ENCODE assay signal across 1 cellular context in genomic region chr7:107024906-107025305, GRCh38.
TF ChIP-seq lines count a peak whose summit lies in the region.

No MANE protein-coding gene starts in this region.

TF ChIP-seq in K562, 482 proteins besides CTCF, POLR2A, EP300 and RAD21 (continued from another document):
- TF ChIP-seq UBTF (IDR thresholded peaks at IDR 0.05; ENCODE audit: borderline replicate concordance in 1 of 2, low read depth in 2 of 2, low read length in 2 of 2), result no peak
- TF ChIP-seq RBM22 (IDR thresholded peaks at IDR 0.05; ENCODE audit: low read depth, low read length, poor library complexity, severe bottlenecking), result no peak
- TF ChIP-seq ELK3 (CRISPR knock-in tag; IDR thresholded peaks at IDR 0.05), result no peak
- 0 out of 2 replicates have a peak, but pooled peaks have one; percentile 1 for TF ChIP-seq NFE2 (IDR thresholded peaks at IDR 0.05; ENCODE audit: low read depth)
- no peak for TF ChIP-seq TEAD1 (CRISPR knock-in tag; IDR thresholded peaks at IDR 0.05)
- TF ChIP-seq, protein P1, sequence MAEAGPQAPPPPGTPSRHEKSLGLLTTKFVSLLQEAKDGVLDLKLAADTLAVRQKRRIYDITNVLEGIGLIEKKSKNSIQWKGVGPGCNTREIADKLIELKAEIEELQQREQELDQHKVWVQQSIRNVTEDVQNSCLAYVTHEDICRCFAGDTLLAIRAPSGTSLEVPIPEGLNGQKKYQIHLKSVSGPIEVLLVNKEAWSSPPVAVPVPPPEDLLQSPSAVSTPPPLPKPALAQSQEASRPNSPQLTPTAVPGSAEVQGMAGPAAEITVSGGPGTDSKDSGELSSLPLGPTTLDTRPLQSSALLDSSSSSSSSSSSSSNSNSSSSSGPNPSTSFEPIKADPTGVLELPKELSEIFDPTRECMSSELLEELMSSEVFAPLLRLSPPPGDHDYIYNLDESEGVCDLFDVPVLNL (CRISPR knock-in tag; IDR thresholded peaks at IDR 0.05; ENCODE audit: low read depth), result no peak
- TF ChIP-seq U2AF2 (optimal IDR thresholded peaks at IDR 0.05; ENCODE audit: low read depth, low read length), result no peak
- no peak for TF ChIP-seq ETV5 (CRISPR knock-in tag; IDR thresholded peaks at IDR 0.05; ENCODE audit: low read depth)
- no peak for TF ChIP-seq FOS (IDR thresholded peaks at IDR 0.05; ENCODE audit: extremely low read depth, insufficient read length)
- no peak for TF ChIP-seq STAT5A (IDR thresholded peaks at IDR 0.05; ENCODE audit: borderline replicate concordance, low read length)
- TF ChIP-seq, protein P2, sequence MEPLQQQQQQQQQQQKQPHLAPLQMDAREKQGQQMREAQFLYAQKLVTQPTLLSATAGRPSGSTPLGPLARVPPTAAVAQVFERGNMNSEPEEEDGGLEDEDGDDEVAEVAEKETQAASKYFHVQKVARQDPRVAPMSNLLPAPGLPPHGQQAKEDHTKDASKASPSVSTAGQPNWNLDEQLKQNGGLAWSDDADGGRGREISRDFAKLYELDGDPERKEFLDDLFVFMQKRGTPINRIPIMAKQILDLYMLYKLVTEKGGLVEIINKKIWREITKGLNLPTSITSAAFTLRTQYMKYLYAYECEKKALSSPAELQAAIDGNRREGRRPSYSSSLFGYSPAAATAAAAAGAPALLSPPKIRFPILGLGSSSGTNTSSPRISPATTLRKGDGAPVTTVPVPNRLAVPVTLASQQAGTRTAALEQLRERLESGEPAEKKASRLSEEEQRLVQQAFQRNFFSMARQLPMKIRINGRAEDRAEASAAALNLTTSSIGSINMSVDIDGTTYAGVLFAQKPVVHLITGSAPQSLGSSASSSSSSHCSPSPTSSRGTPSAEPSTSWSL (CRISPR knock-in tag; IDR thresholded peaks at IDR 0.05; ENCODE audit: borderline replicate concordance), result no peak
- no peak for TF ChIP-seq ZNF740 (CRISPR knock-in tag; IDR thresholded peaks at IDR 0.05)
- TF ChIP-seq ZNF740 (tag; IDR thresholded peaks at IDR 0.05), result peak in 1 of 2 experiments; percentile 24; a peak in 1 of 4 replicates
- no peak for TF ChIP-seq BRD4 (IDR thresholded peaks at IDR 0.05)
- TF ChIP-seq DDX20 (tag; IDR thresholded peaks at IDR 0.05; ENCODE audit: low read depth), result no peak
- TF ChIP-seq CREB5 (CRISPR knock-in tag; IDR thresholded peaks at IDR 0.05), result no peak
- 0 out of 2 replicates have a peak, but pooled peaks have one; percentile 24 for TF ChIP-seq GATA2 (CRISPR knock-in tag; IDR thresholded peaks at IDR 0.05)
- TF ChIP-seq TAF7 (tag; IDR thresholded peaks at IDR 0.05), result no peak
- TF ChIP-seq MEF2D (tag; conservative IDR thresholded peaks at IDR 0.05; ENCODE audit: low read depth), result 0 out of 2 replicates have a peak, but pooled peaks have one; percentile 17
- TF ChIP-seq POLR3A (IDR thresholded peaks at IDR 0.05; ENCODE audit: borderline replicate concordance, extremely low read depth, insufficient read depth, insufficient read length), result no peak
- no peak for TF ChIP-seq FOXJ3 (CRISPR knock-in tag; IDR thresholded peaks at IDR 0.05)
- TF ChIP-seq, protein P3, sequence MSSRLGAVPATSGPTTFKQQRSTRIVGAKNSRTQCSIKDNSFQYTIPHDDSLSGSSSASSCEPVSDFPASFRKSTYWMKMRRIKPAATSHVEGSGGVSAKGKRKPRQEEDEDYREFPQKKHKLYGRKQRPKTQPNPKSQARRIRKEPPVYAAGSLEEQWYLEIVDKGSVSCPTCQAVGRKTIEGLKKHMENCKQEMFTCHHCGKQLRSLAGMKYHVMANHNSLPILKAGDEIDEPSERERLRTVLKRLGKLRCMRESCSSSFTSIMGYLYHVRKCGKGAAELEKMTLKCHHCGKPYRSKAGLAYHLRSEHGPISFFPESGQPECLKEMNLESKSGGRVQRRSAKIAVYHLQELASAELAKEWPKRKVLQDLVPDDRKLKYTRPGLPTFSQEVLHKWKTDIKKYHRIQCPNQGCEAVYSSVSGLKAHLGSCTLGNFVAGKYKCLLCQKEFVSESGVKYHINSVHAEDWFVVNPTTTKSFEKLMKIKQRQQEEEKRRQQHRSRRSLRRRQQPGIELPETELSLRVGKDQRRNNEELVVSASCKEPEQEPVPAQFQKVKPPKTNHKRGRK (tag; IDR thresholded peaks at IDR 0.05), result peak; percentile 80
- TF ChIP-seq ZNF780A (CRISPR knock-in tag; IDR thresholded peaks at IDR 0.05), result no peak
- TF ChIP-seq ZNF354B (CRISPR knock-in tag; IDR thresholded peaks at IDR 0.05), result no peak
- no peak for TF ChIP-seq ZNF583 (CRISPR knock-in tag; IDR thresholded peaks at IDR 0.05)
- TF ChIP-seq RFX7 (CRISPR knock-in tag; IDR thresholded peaks at IDR 0.05), result no peak
- TF ChIP-seq HDAC2 (IDR thresholded peaks at IDR 0.05), result no peak
- no peak for TF ChIP-seq KDM4B (IDR thresholded peaks at IDR 0.05; ENCODE audit: borderline replicate concordance in 2 of 2, low read depth in 1 of 2)
- TF ChIP-seq ZMIZ1 (IDR thresholded peaks at IDR 0.05; ENCODE audit: low read depth in 2 of 2, low read length in 2 of 2), result no peak
- TF ChIP-seq, protein P4, sequence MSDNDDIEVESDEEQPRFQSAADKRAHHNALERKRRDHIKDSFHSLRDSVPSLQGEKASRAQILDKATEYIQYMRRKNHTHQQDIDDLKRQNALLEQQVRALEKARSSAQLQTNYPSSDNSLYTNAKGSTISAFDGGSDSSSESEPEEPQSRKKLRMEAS (CRISPR knock-in tag; IDR thresholded peaks at IDR 0.05), result no peak
